Comparison of ENCODE assay signal across 8 cellular contexts in genomic region chr12:46370792-46371717, GRCh38. TPM values are rescaled to one million over a fixed set of nuclear protein-coding genes. Genes with fewer than 3 reads are reported as not detected.
DNase-seq lines count a peak whose midpoint lies in the region; ATAC-seq and TF ChIP-seq lines count a peak whose summit lies in the region.

No MANE protein-coding gene starts in this region.

- H3K36me3 ChIP-seq in colonic mucosa: peaks cover 10% of the 10 kb centered on the region

- ATAC-seq in GM19043 (IDR thresholded peaks at IDR 0.05; ENCODE audit: low read depth, unreplicated experiment) (peak; percentile 44), HG03280 (IDR thresholded peaks at IDR 0.05; ENCODE audit: unreplicated experiment) (peak; percentile 49), left lobe of liver (peak; percentile 63)

- H3K4me3 ChIP-seq in colonic mucosa: peak overlapping the region; percentile 54

- peak overlapping the region; percentile 96 to 98 for H3K9ac ChIP-seq in colonic mucosa (ENCODE audit: low read depth in 2 of 2, low read length in 2 of 2)

- intact Hi-C loops in colonic mucosa (cut with DNase I): loop anchor here (10.0 kb wide), 1 partner anchor 104 kb away; no protein-coding TSS in a partner anchor

- H3K4me1 ChIP-seq in colonic mucosa: peaks cover 33% of the 10 kb centered on the region

- peak overlapping the region; percentile 97 for H3K27ac ChIP-seq in colonic mucosa

- no peaks in the 10 kb centered on the region for H3K9me3 ChIP-seq in colonic mucosa

- H3K27me3 ChIP-seq in colonic mucosa: no peaks in the 10 kb centered on the region

- TF ChIP-seq CTCF in colonic mucosa (IDR thresholded peaks at IDR 0.05): no peak

- peak; percentile 95 for DNase-seq in Ammon's horn (ENCODE audit: low spot score)
- DNase-seq in NCI-H460 (ENCODE audit: extremely low read depth, low read depth): peak; percentile 84
- DNase-seq in activated CD4-positive, alpha-beta T cell treated with anti-CD3 and anti-CD28 coated beads for 48 hours: peak; percentile 96
- DNase-seq in colonic mucosa: peak; percentile 94
- peak; percentile 92 for DNase-seq in left lobe of liver (ENCODE audit: low spot score)
- peak; percentile 90 for DNase-seq in stimulated activated CD4-positive, alpha-beta T cell treated with anti-CD3 and anti-CD28 coated beads, Interleukin-2, amount 100 ng/mL, for 4 hours (ENCODE audit: low read depth)

RNA-seq across cellular contexts. Expression of gene SLC38A2, which starts 1.5 kb away (rescaled TPM):
- 745 and 826 TPM in 2 replicates for total RNA-seq in NCI-H460 (2014; rRNA removed; shearing (Covaris generic))
- polyA plus RNA-seq in NCI-H460 (2014; cell fraction: nucleus; rRNA removed): 432 and 698 TPM in 2 replicates
- total RNA-seq in colonic mucosa: 100 to 1,000 TPM in 1 of 2 donors, 10 to 100 TPM in 1; 98.5 to 158 TPM
- 82.2 TPM for total RNA-seq in left lobe of liver

Comparison
In these comparisons a context has a peak if more than half of its experiments do, and no peak if none do; other contexts are left out.
1. Peak in every context shown above with its lines: DNase-seq, ATAC-seq, H3K4me3 ChIP-seq and H3K27ac ChIP-seq.